1 cellular context compared by ENCODE assay signal in the genomic region with DNA sequence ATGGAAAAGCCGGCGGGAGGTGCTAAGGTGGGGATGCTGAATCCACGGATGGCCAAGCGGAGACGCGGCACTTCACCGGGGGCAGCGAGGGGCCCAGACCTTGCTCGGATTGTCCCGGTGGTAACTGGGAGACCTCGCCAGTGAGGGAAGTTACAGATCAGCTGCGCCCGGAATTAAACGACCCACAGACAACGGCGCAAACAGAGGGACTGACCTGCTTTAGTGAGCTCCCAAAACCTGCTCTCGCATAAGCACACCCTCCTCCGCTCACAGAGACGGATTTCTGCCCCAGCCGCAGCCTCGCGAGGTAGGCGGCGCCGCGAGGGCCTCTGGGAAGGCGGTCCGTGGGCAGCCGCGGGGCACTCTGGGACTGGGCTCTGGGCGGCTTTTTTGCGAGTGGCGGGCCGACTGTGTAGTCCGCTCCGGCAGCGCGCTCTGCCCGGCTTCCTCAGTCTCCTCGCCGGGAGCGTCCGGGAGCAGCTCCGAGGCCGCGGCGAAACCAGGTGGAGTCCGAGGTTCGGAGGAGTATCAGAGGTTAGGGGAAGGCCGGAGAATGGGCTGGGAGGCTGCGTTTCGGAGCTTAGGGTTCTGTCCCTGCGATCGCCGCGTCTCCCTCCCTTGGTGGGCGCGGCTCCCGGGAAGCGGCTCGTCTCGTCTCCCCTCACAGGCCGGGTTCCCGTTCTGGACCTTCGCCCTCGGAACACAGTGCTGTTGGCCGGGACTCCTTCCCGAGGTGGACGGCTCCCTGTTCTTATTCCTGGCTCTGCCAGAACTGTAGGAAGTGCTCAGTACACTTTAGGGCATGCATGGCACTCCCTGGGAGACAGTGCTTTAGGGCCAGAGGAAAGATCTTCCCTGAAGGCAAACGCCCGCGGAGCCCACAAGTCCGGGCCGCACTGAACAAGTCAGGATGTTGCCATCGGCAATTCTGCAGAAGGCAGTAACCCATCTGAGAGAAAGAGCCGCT.
TF ChIP-seq lines count a peak whose summit lies in the region.

A gene with protein sequence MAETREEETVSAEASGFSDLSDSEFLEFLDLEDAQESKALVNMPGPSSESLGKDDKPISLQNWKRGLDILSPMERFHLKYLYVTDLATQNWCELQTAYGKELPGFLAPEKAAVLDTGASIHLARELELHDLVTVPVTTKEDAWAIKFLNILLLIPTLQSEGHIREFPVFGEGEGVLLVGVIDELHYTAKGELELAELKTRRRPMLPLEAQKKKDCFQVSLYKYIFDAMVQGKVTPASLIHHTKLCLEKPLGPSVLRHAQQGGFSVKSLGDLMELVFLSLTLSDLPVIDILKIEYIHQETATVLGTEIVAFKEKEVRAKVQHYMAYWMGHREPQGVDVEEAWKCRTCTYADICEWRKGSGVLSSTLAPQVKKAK (plus strand): TSS at position 393 of the 967 bp plus-strand sequence. CDS start 5,778 bp downstream, outside the sequence.

TF ChIP-seq in GM12878, 131 proteins besides CTCF, POLR2A, EP300 and RAD21 (continued from another document and continues in another):
- TF ChIP-seq, protein P1, sequence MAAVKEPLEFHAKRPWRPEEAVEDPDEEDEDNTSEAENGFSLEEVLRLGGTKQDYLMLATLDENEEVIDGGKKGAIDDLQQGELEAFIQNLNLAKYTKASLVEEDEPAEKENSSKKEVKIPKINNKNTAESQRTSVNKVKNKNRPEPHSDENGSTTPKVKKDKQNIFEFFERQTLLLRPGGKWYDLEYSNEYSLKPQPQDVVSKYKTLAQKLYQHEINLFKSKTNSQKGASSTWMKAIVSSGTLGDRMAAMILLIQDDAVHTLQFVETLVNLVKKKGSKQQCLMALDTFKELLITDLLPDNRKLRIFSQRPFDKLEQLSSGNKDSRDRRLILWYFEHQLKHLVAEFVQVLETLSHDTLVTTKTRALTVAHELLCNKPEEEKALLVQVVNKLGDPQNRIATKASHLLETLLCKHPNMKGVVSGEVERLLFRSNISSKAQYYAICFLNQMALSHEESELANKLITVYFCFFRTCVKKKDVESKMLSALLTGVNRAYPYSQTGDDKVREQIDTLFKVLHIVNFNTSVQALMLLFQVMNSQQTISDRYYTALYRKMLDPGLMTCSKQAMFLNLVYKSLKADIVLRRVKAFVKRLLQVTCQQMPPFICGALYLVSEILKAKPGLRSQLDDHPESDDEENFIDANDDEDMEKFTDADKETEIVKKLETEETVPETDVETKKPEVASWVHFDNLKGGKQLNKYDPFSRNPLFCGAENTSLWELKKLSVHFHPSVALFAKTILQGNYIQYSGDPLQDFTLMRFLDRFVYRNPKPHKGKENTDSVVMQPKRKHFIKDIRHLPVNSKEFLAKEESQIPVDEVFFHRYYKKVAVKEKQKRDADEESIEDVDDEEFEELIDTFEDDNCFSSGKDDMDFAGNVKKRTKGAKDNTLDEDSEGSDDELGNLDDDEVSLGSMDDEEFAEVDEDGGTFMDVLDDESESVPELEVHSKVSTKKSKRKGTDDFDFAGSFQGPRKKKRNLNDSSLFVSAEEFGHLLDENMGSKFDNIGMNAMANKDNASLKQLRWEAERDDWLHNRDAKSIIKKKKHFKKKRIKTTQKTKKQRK (IDR thresholded peaks at IDR 0.05; ENCODE audit: low read depth, low read length): no peak
- no peak for TF ChIP-seq RAD51 (IDR thresholded peaks at IDR 0.05)
- TF ChIP-seq BHLHE40 (IDR thresholded peaks at IDR 0.05; ENCODE audit: borderline replicate concordance in 1 of 2, low read depth in 2 of 2, low read length in 1 of 2): peak in 1 of 2 experiments; percentile 27; a peak in 1 of 4 replicates
- no peak for TF ChIP-seq IRF4 (IDR thresholded peaks at IDR 0.05; ENCODE audit: low read depth, low read length)
- TF ChIP-seq TCF3 (IDR thresholded peaks at IDR 0.05; ENCODE audit: borderline replicate concordance, insufficient read depth, low read depth, low read length): 0 out of 2 replicates have a peak, but pooled peaks have one; percentile 25
- TF ChIP-seq ZSCAN29 (IDR thresholded peaks at IDR 0.05): no peak
- no peak for TF ChIP-seq NFIC (IDR thresholded peaks at IDR 0.05; ENCODE audit: low read depth, low read length)
- no peak for TF ChIP-seq ATF7 (IDR thresholded peaks at IDR 0.05; ENCODE audit: low read depth)
- no peak for TF ChIP-seq NR2C2 (IDR thresholded peaks at IDR 0.05; ENCODE audit: borderline replicate concordance, control insufficient read depth, insufficient read length, low read depth)
- TF ChIP-seq MXI1 (IDR thresholded peaks at IDR 0.05; ENCODE audit: low read depth, low read length): 0 out of 2 replicates have a peak, but pooled peaks have one; percentile 58
- TF ChIP-seq SIN3A (IDR thresholded peaks at IDR 0.05; ENCODE audit: low read depth, low read length): no peak
- TF ChIP-seq, protein P2, sequence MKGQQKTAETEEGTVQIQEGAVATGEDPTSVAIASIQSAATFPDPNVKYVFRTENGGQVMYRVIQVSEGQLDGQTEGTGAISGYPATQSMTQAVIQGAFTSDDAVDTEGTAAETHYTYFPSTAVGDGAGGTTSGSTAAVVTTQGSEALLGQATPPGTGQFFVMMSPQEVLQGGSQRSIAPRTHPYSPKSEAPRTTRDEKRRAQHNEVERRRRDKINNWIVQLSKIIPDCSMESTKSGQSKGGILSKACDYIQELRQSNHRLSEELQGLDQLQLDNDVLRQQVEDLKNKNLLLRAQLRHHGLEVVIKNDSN (IDR thresholded peaks at IDR 0.05; ENCODE audit: borderline replicate concordance, extremely low read length, insufficient read depth, low read depth, low read length): no peak
- no peak for TF ChIP-seq EZH2 (IDR thresholded peaks at IDR 0.05; ENCODE audit: borderline replicate concordance, control insufficient read depth, low read depth, low read length)
- TF ChIP-seq, protein P3, sequence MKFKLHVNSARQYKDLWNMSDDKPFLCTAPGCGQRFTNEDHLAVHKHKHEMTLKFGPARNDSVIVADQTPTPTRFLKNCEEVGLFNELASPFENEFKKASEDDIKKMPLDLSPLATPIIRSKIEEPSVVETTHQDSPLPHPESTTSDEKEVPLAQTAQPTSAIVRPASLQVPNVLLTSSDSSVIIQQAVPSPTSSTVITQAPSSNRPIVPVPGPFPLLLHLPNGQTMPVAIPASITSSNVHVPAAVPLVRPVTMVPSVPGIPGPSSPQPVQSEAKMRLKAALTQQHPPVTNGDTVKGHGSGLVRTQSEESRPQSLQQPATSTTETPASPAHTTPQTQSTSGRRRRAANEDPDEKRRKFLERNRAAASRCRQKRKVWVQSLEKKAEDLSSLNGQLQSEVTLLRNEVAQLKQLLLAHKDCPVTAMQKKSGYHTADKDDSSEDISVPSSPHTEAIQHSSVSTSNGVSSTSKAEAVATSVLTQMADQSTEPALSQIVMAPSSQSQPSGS (IDR thresholded peaks at IDR 0.05; ENCODE audit: low read length): no peak
- TF ChIP-seq, protein P4, sequence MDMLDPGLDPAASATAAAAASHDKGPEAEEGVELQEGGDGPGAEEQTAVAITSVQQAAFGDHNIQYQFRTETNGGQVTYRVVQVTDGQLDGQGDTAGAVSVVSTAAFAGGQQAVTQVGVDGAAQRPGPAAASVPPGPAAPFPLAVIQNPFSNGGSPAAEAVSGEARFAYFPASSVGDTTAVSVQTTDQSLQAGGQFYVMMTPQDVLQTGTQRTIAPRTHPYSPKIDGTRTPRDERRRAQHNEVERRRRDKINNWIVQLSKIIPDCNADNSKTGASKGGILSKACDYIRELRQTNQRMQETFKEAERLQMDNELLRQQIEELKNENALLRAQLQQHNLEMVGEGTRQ (IDR thresholded peaks at IDR 0.05; ENCODE audit: borderline replicate concordance, low read depth, low read length): no peak
- TF ChIP-seq RBBP5 (conservative IDR thresholded peaks at IDR 0.05): no peak
- TF ChIP-seq, protein P5, sequence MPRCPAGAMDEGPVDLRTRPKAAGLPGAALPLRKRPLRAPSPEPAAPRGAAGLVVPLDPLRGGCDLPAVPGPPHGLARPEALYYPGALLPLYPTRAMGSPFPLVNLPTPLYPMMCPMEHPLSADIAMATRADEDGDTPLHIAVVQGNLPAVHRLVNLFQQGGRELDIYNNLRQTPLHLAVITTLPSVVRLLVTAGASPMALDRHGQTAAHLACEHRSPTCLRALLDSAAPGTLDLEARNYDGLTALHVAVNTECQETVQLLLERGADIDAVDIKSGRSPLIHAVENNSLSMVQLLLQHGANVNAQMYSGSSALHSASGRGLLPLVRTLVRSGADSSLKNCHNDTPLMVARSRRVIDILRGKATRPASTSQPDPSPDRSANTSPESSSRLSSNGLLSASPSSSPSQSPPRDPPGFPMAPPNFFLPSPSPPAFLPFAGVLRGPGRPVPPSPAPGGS (IDR thresholded peaks at IDR 0.05; ENCODE audit: borderline replicate concordance, insufficient read depth, low read depth, low read length, poor library complexity, severe bottlenecking): no peak
- no peak; the same call in 1 of the 2 replicates for TF ChIP-seq DPF2 (IDR thresholded peaks at IDR 0.05)
- TF ChIP-seq, protein P6, sequence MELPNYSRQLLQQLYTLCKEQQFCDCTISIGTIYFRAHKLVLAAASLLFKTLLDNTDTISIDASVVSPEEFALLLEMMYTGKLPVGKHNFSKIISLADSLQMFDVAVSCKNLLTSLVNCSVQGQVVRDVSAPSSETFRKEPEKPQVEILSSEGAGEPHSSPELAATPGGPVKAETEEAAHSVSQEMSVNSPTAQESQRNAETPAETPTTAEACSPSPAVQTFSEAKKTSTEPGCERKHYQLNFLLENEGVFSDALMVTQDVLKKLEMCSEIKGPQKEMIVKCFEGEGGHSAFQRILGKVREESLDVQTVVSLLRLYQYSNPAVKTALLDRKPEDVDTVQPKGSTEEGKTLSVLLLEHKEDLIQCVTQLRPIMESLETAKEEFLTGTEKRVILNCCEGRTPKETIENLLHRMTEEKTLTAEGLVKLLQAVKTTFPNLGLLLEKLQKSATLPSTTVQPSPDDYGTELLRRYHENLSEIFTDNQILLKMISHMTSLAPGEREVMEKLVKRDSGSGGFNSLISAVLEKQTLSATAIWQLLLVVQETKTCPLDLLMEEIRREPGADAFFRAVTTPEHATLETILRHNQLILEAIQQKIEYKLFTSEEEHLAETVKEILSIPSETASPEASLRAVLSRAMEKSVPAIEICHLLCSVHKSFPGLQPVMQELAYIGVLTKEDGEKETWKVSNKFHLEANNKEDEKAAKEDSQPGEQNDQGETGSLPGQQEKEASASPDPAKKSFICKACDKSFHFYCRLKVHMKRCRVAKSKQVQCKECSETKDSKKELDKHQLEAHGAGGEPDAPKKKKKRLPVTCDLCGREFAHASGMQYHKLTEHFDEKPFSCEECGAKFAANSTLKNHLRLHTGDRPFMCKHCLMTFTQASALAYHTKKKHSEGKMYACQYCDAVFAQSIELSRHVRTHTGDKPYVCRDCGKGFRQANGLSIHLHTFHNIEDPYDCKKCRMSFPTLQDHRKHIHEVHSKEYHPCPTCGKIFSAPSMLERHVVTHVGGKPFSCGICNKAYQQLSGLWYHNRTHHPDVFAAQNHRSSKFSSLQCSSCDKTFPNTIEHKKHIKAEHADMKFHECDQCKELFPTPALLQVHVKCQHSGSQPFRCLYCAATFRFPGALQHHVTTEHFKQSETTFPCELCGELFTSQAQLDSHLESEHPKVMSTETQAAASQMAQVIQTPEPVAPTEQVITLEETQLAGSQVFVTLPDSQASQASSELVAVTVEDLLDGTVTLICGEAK (IDR thresholded peaks at IDR 0.05; ENCODE audit: borderline replicate concordance): no peak
- TF ChIP-seq, protein P7, sequence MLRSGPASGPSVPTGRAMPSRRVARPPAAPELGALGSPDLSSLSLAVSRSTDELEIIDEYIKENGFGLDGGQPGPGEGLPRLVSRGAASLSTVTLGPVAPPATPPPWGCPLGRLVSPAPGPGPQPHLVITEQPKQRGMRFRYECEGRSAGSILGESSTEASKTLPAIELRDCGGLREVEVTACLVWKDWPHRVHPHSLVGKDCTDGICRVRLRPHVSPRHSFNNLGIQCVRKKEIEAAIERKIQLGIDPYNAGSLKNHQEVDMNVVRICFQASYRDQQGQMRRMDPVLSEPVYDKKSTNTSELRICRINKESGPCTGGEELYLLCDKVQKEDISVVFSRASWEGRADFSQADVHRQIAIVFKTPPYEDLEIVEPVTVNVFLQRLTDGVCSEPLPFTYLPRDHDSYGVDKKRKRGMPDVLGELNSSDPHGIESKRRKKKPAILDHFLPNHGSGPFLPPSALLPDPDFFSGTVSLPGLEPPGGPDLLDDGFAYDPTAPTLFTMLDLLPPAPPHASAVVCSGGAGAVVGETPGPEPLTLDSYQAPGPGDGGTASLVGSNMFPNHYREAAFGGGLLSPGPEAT (IDR thresholded peaks at IDR 0.05; ENCODE audit: low read depth): no peak; the same call in 1 of the 2 replicates
- no peak for TF ChIP-seq HDAC2 (IDR thresholded peaks at IDR 0.05)
- 0 out of 2 replicates have a peak, but pooled peaks have one; percentile 19 for TF ChIP-seq NR2F1 (conservative IDR thresholded peaks at IDR 0.05)
- TF ChIP-seq, protein P8, sequence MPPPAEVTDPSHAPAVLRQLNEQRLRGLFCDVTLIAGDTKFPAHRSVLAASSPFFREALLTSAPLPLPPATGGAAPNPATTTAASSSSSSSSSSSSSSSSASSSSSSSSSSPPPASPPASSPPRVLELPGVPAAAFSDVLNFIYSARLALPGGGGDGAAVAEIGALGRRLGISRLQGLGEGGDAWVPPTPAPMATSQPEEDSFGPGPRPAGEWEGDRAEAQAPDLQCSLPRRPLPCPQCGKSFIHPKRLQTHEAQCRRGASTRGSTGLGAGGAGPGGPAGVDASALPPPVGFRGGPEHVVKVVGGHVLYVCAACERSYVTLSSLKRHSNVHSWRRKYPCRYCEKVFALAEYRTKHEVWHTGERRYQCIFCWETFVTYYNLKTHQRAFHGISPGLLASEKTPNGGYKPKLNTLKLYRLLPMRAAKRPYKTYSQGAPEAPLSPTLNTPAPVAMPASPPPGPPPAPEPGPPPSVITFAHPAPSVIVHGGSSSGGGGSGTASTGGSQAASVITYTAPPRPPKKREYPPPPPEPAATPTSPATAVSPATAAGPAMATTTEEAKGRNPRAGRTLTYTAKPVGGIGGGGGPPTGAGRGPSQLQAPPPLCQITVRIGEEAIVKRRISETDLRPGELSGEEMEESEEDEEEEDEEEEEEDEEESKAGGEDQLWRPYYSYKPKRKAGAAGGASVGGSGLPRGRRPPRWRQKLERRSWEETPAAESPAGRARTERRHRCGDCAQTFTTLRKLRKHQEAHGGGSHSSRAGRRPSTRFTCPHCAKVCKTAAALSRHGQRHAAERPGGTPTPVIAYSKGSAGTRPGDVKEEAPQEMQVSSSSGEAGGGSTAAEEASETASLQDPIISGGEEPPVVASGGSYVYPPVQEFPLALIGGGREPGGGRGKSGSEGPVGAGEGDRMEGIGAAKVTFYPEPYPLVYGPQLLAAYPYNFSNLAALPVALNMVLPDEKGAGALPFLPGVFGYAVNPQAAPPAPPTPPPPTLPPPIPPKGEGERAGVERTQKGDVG (CRISPR knock-in tag; IDR thresholded peaks at IDR 0.05): no peak
- 0 out of 2 replicates have a peak, but pooled peaks have one; percentile 43 for TF ChIP-seq HCFC1 (IDR thresholded peaks at IDR 0.05; ENCODE audit: low read length)
- TF ChIP-seq NFXL1 (IDR thresholded peaks at IDR 0.05; ENCODE audit: borderline replicate concordance): no peak
- TF ChIP-seq ZBED1 (IDR thresholded peaks at IDR 0.05; ENCODE audit: borderline replicate concordance): no peak
- no peak for TF ChIP-seq MTA2 (IDR thresholded peaks at IDR 0.05; ENCODE audit: low read depth)
- peak; percentile 50; the same call in 1 of the 2 replicates for TF ChIP-seq BACH1 (IDR thresholded peaks at IDR 0.05; ENCODE audit: borderline replicate concordance)
- no peak for TF ChIP-seq MEF2A (IDR thresholded peaks at IDR 0.05; ENCODE audit: insufficient read depth, low read depth, low read length)
- no peak for TF ChIP-seq YBX1 (IDR thresholded peaks at IDR 0.05)
